Comparison of ENCODE assay signal across 1 cellular context in genomic region chr1:1331068-1331965, GRCh38.
TF ChIP-seq lines count a peak whose summit lies in the region.

TAS1R3 (plus strand) TSS chr1:1331280; CDS start chr1:1331346, 66 bp downstream.

TF ChIP-seq in K562, 482 proteins besides CTCF, POLR2A, EP300 and RAD21 (continued from another document):
- no peak for TF ChIP-seq MLLT1 (IDR thresholded peaks at IDR 0.05)
- peak; percentile 31; the same call in 1 of the 2 replicates for TF ChIP-seq CBX1 (IDR thresholded peaks at IDR 0.05; ENCODE audit: low read depth)
